Comparison of ENCODE assay signal across 20 cellular contexts in the genomic region with DNA sequence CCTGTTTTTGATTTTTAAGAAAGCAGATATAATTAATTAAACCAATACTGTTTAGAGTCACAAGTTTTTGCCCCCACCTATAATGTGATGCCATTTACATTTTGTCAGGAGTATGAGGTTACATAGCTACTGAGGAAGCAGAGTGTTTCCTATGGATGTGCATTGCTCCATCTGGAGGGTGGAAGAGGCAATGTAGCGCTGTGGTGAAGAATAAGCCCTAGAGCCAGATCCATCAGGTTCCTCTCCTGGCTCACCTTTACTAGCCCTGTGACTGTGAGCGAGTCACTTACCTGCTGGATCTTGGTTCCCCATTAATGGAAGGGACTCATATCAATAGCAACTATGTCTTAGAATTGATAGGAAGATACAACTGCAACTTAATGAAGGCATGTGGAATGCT.
"Had no signal": no experiment of that assay in that cellular context is flagged by ENCODE, and none has a peak within 500 bp of the region (broad histone marks: within the 10 kb centered on the region; RNA-seq: fewer than 3 reads in every experiment).

No MANE protein-coding gene starts in this region.

- H3K27me3 Mint-ChIP-seq: stimulated activated naive B cell treated with anti-CD40 and anti-IgM and Interleukin-4, amounts not matched to agents 10 μg/mL and 1 μg/mL and 100 μg/mL, for 72 hours; stimulated activated naive CD8-positive, alpha-beta T cell treated with anti-CD3 and anti-CD28 coated beads, Interleukin-15, amount 100 ng/mL, for 72 hours had no signal

- H3K27ac ChIP-seq: hepatocyte, sigmoid colon, skin epidermis, thoracic aorta, transverse colon had no signal

- H3K36me3 ChIP-seq: sigmoid colon, thoracic aorta, transverse colon had no signal

- H3K36me3 Mint-ChIP-seq: stimulated activated naive B cell treated with anti-CD40 and anti-IgM and Interleukin-4, amounts not matched to agents 10 μg/mL and 1 μg/mL and 100 μg/mL, for 72 hours had no signal

- FAIRE-seq: colon, endothelial cell of umbilical vein had no signal

- DNase-seq: dermis blood vessel endothelial cell; foreskin melanocyte; head of caudate nucleus; kidney glomerular epithelial cell; mammary epithelial cell; mucosa of descending colon; naive thymus-derived CD8-positive, alpha-beta T cell; posterior cingulate gyrus; sigmoid colon; stimulated activated CD4-positive, alpha-beta T cell treated with anti-CD3 and anti-CD28 coated beads, Interleukin-2, amount 100 ng/mL, for 24 hours; stimulated activated CD4-positive, alpha-beta T cell treated with anti-CD3 and anti-CD28 coated beads, Interleukin-4, amount 100 ng/mL, for 4 hours; stimulated activated naive B cell treated with anti-CD40 and anti-IgM and Interleukin-4, amounts not matched to agents 10 μg/mL and 1 μg/mL and 100 μg/mL, for 72 hours; stimulated activated naive CD8-positive, alpha-beta T cell treated with anti-CD3 and anti-CD28 coated beads, Interleukin-15, amount 100 ng/mL, for 72 hours; substantia nigra; transverse colon had no signal

- H3K4me3 ChIP-seq: hepatocyte, mucosa of descending colon, sigmoid colon, skin epidermis, thoracic aorta, transverse colon had no signal

- H3K4me1 Mint-ChIP-seq: naive thymus-derived CD8-positive, alpha-beta T cell; stimulated activated naive B cell treated with anti-CD40 and anti-IgM and Interleukin-4, amounts not matched to agents 10 μg/mL and 1 μg/mL and 100 μg/mL, for 72 hours; stimulated activated naive CD8-positive, alpha-beta T cell treated with anti-CD3 and anti-CD28 coated beads, Interleukin-15, amount 100 ng/mL, for 72 hours had no signal

- H3K9me3 ChIP-seq: mucosa of descending colon, sigmoid colon, thoracic aorta, transverse colon had no signal

- H2AFZ ChIP-seq: hepatocyte had no signal

- H3K4me3 Mint-ChIP-seq: naive thymus-derived CD8-positive, alpha-beta T cell; stimulated activated naive B cell treated with anti-CD40 and anti-IgM and Interleukin-4, amounts not matched to agents 10 μg/mL and 1 μg/mL and 100 μg/mL, for 72 hours; stimulated activated naive CD8-positive, alpha-beta T cell treated with anti-CD3 and anti-CD28 coated beads, Interleukin-15, amount 100 ng/mL, for 72 hours had no signal

- H3K4me2 ChIP-seq: hepatocyte had no signal

- ATAC-seq: mucosa of descending colon; naive thymus-derived CD8-positive, alpha-beta T cell; stimulated activated naive B cell treated with anti-CD40 and anti-IgM and Interleukin-4, amounts not matched to agents 10 μg/mL and 1 μg/mL and 100 μg/mL, for 72 hours; stimulated activated naive CD8-positive, alpha-beta T cell treated with anti-CD3 and anti-CD28 coated beads, Interleukin-15, amount 100 ng/mL, for 72 hours had no signal

- H3K27me3 ChIP-seq: hepatocyte, sigmoid colon, transverse colon had no signal

- H3K27ac Mint-ChIP-seq: naive thymus-derived CD8-positive, alpha-beta T cell; stimulated activated naive B cell treated with anti-CD40 and anti-IgM and Interleukin-4, amounts not matched to agents 10 μg/mL and 1 μg/mL and 100 μg/mL, for 72 hours; stimulated activated naive CD8-positive, alpha-beta T cell treated with anti-CD3 and anti-CD28 coated beads, Interleukin-15, amount 100 ng/mL, for 72 hours had no signal

- H3K4me1 ChIP-seq: sigmoid colon, transverse colon had no signal

- H3K79me2 ChIP-seq: hepatocyte had no signal
